ENCODE assay signal across 8 cellular contexts in the genomic region with DNA sequence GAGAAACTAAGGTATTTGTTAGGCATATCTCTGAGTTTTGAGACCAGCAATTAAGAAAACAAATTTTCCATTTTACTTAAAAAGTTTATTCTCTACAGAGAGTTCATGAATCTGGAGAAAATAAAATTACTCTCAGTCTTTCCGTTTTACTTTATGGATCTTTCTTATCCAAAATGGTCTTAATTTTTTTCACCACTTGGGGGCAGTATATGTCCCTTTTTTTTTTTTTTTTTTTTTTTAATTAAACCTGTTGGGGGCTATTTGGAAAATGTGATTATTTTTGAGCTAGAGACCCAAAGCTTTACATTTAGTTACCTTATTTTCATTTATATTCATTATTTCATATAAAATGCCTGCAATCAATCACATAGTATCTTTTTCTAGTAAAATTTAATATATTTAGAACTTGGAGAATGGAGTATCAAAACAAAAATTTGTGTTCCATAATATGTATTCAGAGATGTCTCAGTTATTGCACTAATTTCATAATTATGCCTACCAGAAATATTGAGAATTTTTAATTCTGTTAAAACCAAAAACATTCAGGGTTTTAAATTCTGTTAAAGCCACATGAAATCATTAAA. TPM values are rescaled to one million over a fixed set of nuclear protein-coding genes. Genes with fewer than 3 reads are reported as not detected.
DNase-seq lines count a peak whose midpoint lies in the region; ATAC-seq and TF ChIP-seq lines count a peak whose summit lies in the region.

No MANE protein-coding gene starts in this region.

- peaks cover 0 to 4% (median under 1%) of the 10 kb centered on the region in 4 donors for H3K4me1 Mint-ChIP-seq in CD4-positive, alpha-beta memory T cell
- peaks cover 9% of the 10 kb centered on the region for H3K4me1 Mint-ChIP-seq in mesothelial cell of epicardium

- POLR2A ChIA-PET in CD4-positive, alpha-beta memory T cell (lab: Charles Lee; ENCODE audit: partially characterized antibody): no interaction called here

- no peaks in the 10 kb centered on the region for H3K9me3 ChIP-seq in CD4-positive, alpha-beta memory T cell (ENCODE audit: control insufficient read depth in 1 of 2, low read length in 2 of 2)
- no peaks in the 10 kb centered on the region for H3K9me3 ChIP-seq in breast epithelium
- H3K9me3 ChIP-seq in tibial artery: no peaks in the 10 kb centered on the region

- peaks cover 5% of the 10 kb centered on the region for H3K36me3 ChIP-seq in CD4-positive, alpha-beta memory T cell (ENCODE audit: insufficient read depth, low read length)
- H3K36me3 ChIP-seq in breast epithelium (no peaks in the 10 kb centered on the region), tibial artery (peaks cover 0 to 26% (median 25%) of the 10 kb centered on the region in 3 donors), H7 (replicated peaks; ENCODE audit: control insufficient read depth, insufficient read depth, low read length) (no peaks in the 10 kb centered on the region; the same call in 1 of the 2 replicates)

- no peaks in the 10 kb centered on the region for H3K27me3 Mint-ChIP-seq in CD4-positive, alpha-beta memory T cell
- no peaks in the 10 kb centered on the region for H3K27me3 Mint-ChIP-seq in mesothelial cell of epicardium (ENCODE audit: low read depth)

- peaks cover 0 to 5% (median 0%) of the 10 kb centered on the region in 8 donors for H3K9me3 Mint-ChIP-seq in CD4-positive, alpha-beta memory T cell
- no peaks in the 10 kb centered on the region for H3K9me3 Mint-ChIP-seq in mesothelial cell of epicardium

- H3K4me3 ChIP-seq in CD4-positive, alpha-beta memory T cell (ENCODE audit: low read length in 2 of 2): no peak overlapping the region
- H3K4me3 ChIP-seq in breast epithelium (no peak overlapping the region), tibial artery (no peak overlapping the region), H7 (ENCODE audit: insufficient read depth, low read depth, low read length) (no peak overlapping the region)

- peak in 2 of 3 donors; percentile 30 to 32 for TF ChIP-seq CTCF in breast epithelium (IDR thresholded peaks at IDR 0.05)
- peak; percentile 98 for TF ChIP-seq CTCF in mesothelial cell of epicardium (IDR thresholded peaks at IDR 0.05; ENCODE audit: unreplicated experiment)
- TF ChIP-seq CTCF in tibial artery (IDR thresholded peaks at IDR 0.05): peak in 1 of 2 experiments; percentile 38

- H3K36me3 Mint-ChIP-seq in CD4-positive, alpha-beta memory T cell: peaks cover 28 to 33% of the 10 kb centered on the region in 2 donors
- H3K36me3 Mint-ChIP-seq in mesothelial cell of epicardium: peaks cover 36% of the 10 kb centered on the region

- no peak for TF ChIP-seq POLR2A in breast epithelium (IDR thresholded peaks at IDR 0.05)

- in situ Hi-C loops in KBM-7 (cut with MboI; ENCODE audit: low pct_unique_long_range_greater_than_20kb, low sequenced_read_pairs): no loop called here

- no peak overlapping the region for H3K27ac Mint-ChIP-seq in CD4-positive, alpha-beta memory T cell
- no peak overlapping the region for H3K27ac Mint-ChIP-seq in mesothelial cell of epicardium

- DNase-seq in CD4-positive, alpha-beta memory T cell: peak in 4 of 5 donors; percentile 6 to 24 (median 15)
- peak; percentile 38 for DNase-seq in KBM-7
- no peak for DNase-seq in breast epithelium (ENCODE audit: low spot score in 2 of 2)
- DNase-seq in mesothelial cell of epicardium (ENCODE audit: low spot score in 2 of 2, unreplicated experiment in 2 of 2): no peak
- DNase-seq in tibial artery: no peak
- DNase-seq in H7: no peak
- no peak for DNase-seq in COLO829 (ENCODE audit: low spot score)

- no peaks in the 10 kb centered on the region for H3K27me3 ChIP-seq in CD4-positive, alpha-beta memory T cell (ENCODE audit: insufficient read depth, low read length)
- no peaks in the 10 kb centered on the region for H3K27me3 ChIP-seq in breast epithelium
- H3K27me3 ChIP-seq in tibial artery: no peaks in the 10 kb centered on the region
- H3K27me3 ChIP-seq in H7 (ENCODE audit: control insufficient read depth, insufficient read depth, low read length): no peaks in the 10 kb centered on the region

- H3K27ac ChIP-seq in CD4-positive, alpha-beta memory T cell (ENCODE audit: low read depth, low read length): no peak overlapping the region
- H3K27ac ChIP-seq in breast epithelium: no peak overlapping the region
- H3K27ac ChIP-seq in tibial artery: no peak overlapping the region

- intact Hi-C loops in CD4-positive, alpha-beta memory T cell (cut with micrococcal nuclease): loop anchor here (1.0 kb wide), 1 partner anchor 899 kb away; no protein-coding TSS in a partner anchor
- intact Hi-C loops in breast epithelium (cut with DNase I; ENCODE audit: low total_unique reads): loop anchor here (10.0 kb wide), 1 partner anchor 426 kb away; no protein-coding TSS in a partner anchor
- intact Hi-C loops in tibial artery (cut with DNase I; ENCODE audit: low total_unique reads): no loop called here

- H3K4me1 ChIP-seq in CD4-positive, alpha-beta memory T cell (ENCODE audit: insufficient read depth, low read length): no peaks in the 10 kb centered on the region
- H3K4me1 ChIP-seq in breast epithelium (no peaks in the 10 kb centered on the region), tibial artery (no peaks in the 10 kb centered on the region)

- no peak overlapping the region for H3K4me3 Mint-ChIP-seq in CD4-positive, alpha-beta memory T cell
- H3K4me3 Mint-ChIP-seq in mesothelial cell of epicardium: no peak overlapping the region

- CTCF ChIA-PET in CD4-positive, alpha-beta memory T cell (lab: Charles Lee; ENCODE audit: partially characterized antibody): interaction anchor here (0.6 to 1.6 kb wide), 6 partner anchors 9 to 1694 kb away, joined by 3 to 6 read pairs (median 3); no protein-coding TSS in a partner anchor

- no peak for ATAC-seq in GM18873 (IDR thresholded peaks at IDR 0.05; ENCODE audit: low FRiP score, unreplicated experiment)

RNA-seq across cellular contexts. Expression of gene PIBF1, which starts 27.1 kb away (rescaled TPM):
- total RNA-seq in CD4-positive, alpha-beta memory T cell: 10 to 100 TPM; 27.9 to 36.0 TPM
- 10 to 100 TPM; 10.4 to 18.1 TPM for polyA plus RNA-seq in CD4-positive, alpha-beta memory T cell
- 10 to 100 TPM; 22.2 to 39.7 (median 26.5) TPM for total RNA-seq in breast epithelium
- 34.4 to 40.2 TPM (median 38.8 TPM) in 3 replicates for total RNA-seq in mesothelial cell of epicardium
- total RNA-seq in H7 (2014; rRNA removed; shearing (Covaris generic)): 5.9 and 11.6 TPM in 2 replicates

RNA-seq across cellular contexts. Expression of gene DIS3, which starts 27.3 kb away (rescaled TPM):
- 10 to 100 TPM; 36.4 to 41.0 TPM for total RNA-seq in CD4-positive, alpha-beta memory T cell
- 10 to 100 TPM; 12.8 to 14.0 TPM for polyA plus RNA-seq in CD4-positive, alpha-beta memory T cell
- total RNA-seq in breast epithelium (10 to 100 TPM; 26.9 to 36.6 (median 35.7) TPM), mesothelial cell of epicardium (31.3 to 33.7 TPM (median 33.2 TPM) in 3 replicates)
- 33.3 and 42.3 TPM in 2 replicates for total RNA-seq in H7 (2014; rRNA removed; shearing (Covaris generic))

Comparison
In these comparisons a context has a peak if more than half of its experiments do, and no peak if none do; other contexts are left out.
1. DNase-seq: peak in CD4-positive, alpha-beta memory T cell (4 of 5) and KBM-7 (single experiment); none in breast epithelium (0 of 2), mesothelial cell of epicardium (0 of 2), tibial artery (0 of 2), H7 (single experiment) and COLO829 (single experiment).